Comparison of ENCODE assay signal across 27 cellular contexts in the genomic region with DNA sequence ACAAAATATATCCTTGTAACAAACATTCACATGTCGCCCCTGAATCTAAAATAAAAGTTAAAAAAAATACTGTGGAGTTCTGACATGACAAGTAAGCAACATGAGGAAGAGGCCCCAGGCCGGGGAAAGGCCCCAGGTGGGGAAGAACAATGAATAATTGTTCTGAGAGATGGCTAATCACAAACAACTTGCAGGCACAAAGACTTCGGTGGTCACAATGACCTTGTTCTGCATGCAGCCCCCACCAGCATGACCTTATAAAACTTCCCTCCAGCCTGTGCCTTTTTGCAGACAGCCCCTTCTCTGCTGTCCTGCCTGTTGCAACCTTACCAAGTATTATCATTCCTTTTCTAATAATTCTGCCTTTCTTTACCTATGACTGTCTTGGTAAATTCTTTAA.
"Had no signal": no experiment of that assay in that cellular context is flagged by ENCODE, and none has a peak within 500 bp of the region (broad histone marks: within the 10 kb centered on the region; RNA-seq: fewer than 3 reads in every experiment).

No MANE protein-coding gene starts in this region.

- H3K9me3 Mint-ChIP-seq: type B pancreatic cell had no signal

- H3K27me3 Mint-ChIP-seq: type B pancreatic cell had no signal

- DNase-seq: islet precursor cell; left ventricle myocardium inferior; midbrain; mucosa of descending colon; naive thymus-derived CD4-positive, alpha-beta T cell; nucleus accumbens; pancreas; posterior cingulate gyrus; retina; right cardiac atrium; stimulated activated CD4-positive, alpha-beta T cell treated with anti-CD3 and anti-CD28 coated beads, Interleukin-12 subunit alpha, Interleukin-12 subunit beta, amount 100 ng/mL, for 4 hours; stimulated activated CD4-positive, alpha-beta T cell treated with anti-CD3 and anti-CD28 coated beads, Interleukin-15, amount 100 ng/mL, for 24 hours; stimulated activated CD4-positive, alpha-beta T cell treated with anti-CD3 and anti-CD28 coated beads, Interleukin-2, amount 100 ng/mL, for 24 hours; stimulated activated CD4-positive, alpha-beta T cell treated with anti-CD3 and anti-CD28 coated beads, Interleukin-4, amount 100 ng/mL, for 1 hour; stimulated activated naive CD4-positive, alpha-beta T cell treated with Interleukin-2 at 50 U/mL for 16 hours; stimulated activated naive CD8-positive, alpha-beta T cell treated with anti-CD3 and anti-CD28 coated beads, Interleukin-15, amount 100 ng/mL, for 72 hours; substantia nigra; uterus had no signal

- H3K9me3 ChIP-seq: mucosa of descending colon, pancreas, prostate gland, tibial nerve, uterus had no signal

- H3K4me1 Mint-ChIP-seq: naive thymus-derived CD4-positive, alpha-beta T cell; nephron; stimulated activated naive CD8-positive, alpha-beta T cell treated with anti-CD3 and anti-CD28 coated beads, Interleukin-15, amount 100 ng/mL, for 72 hours had no signal

- H3K27ac Mint-ChIP-seq: memory B cell; naive thymus-derived CD4-positive, alpha-beta T cell; nephron; stimulated activated naive CD8-positive, alpha-beta T cell treated with anti-CD3 and anti-CD28 coated beads, Interleukin-15, amount 100 ng/mL, for 72 hours; type B pancreatic cell had no signal

- H3K27me3 ChIP-seq: pancreas, tibial nerve, uterus had no signal

- H3K36me3 ChIP-seq: left ventricle myocardium inferior, pancreas, prostate gland, tibial nerve, uterus had no signal

- H3K27ac ChIP-seq: left ventricle myocardium inferior, pancreas, prostate gland, skin epidermis, tibial nerve, uterus had no signal

- H3K36me3 Mint-ChIP-seq: type B pancreatic cell had no signal

- H3K4me1 ChIP-seq: left ventricle myocardium inferior, pancreas, prostate gland, tibial nerve, uterus had no signal

- H3K4me3 ChIP-seq: left ventricle myocardium inferior, lung, mucosa of descending colon, pancreas, prostate gland, skin epidermis, tibial nerve, uterus had no signal

- H3K4me3 Mint-ChIP-seq: memory B cell; naive thymus-derived CD4-positive, alpha-beta T cell; nephron; neural crest cell; stimulated activated naive CD8-positive, alpha-beta T cell treated with anti-CD3 and anti-CD28 coated beads, Interleukin-15, amount 100 ng/mL, for 72 hours; type B pancreatic cell had no signal

- ATAC-seq: mucosa of descending colon; naive thymus-derived CD4-positive, alpha-beta T cell; pancreas; sciatic nerve; stimulated activated naive CD8-positive, alpha-beta T cell treated with anti-CD3 and anti-CD28 coated beads, Interleukin-15, amount 100 ng/mL, for 72 hours had no signal
